20 cellular contexts compared by ENCODE assay signal in genomic region chr1:46618746-46619415, GRCh38. TPM values are rescaled to one million over a fixed set of nuclear protein-coding genes. Genes with fewer than 3 reads are reported as not detected.
"Had no signal": no experiment of that assay in that cellular context is flagged by ENCODE, and none has a peak within 500 bp of the region (broad histone marks: within the 10 kb centered on the region; RNA-seq: fewer than 3 reads in every experiment).

No MANE protein-coding gene starts in this region.

- H3K27ac Mint-ChIP-seq: nephron progenitor cell, WTC11 had no signal

- H3K9me3 Mint-ChIP-seq: activated T-cell treated with anti-CD3 and anti-CD28 coated beads, Interleukin-2, amount 50 U/mL, for 72 hours; nephron progenitor cell; WTC11 had no signal

- H3K4me3 ChIP-seq: colonic mucosa, gastrocnemius medialis, heart right ventricle, mucosa of descending colon, sigmoid colon, testis, upper lobe of right lung had no signal

- H3K9me3 ChIP-seq: colonic mucosa, gastrocnemius medialis, heart right ventricle, mucosa of descending colon, sigmoid colon, testis, upper lobe of right lung had no signal

- H3K27me3 ChIP-seq: colonic mucosa, gastrocnemius medialis, heart right ventricle, sigmoid colon, testis, upper lobe of right lung had no signal

- DNase-seq: activated naive CD4-positive, alpha-beta T cell; activated T-cell treated with anti-CD3 and anti-CD28 coated beads, Interleukin-2, amount 50 U/mL, for 72 hours; caudate nucleus; colonic mucosa; effector memory CD4-positive, alpha-beta T cell; gastrocnemius medialis; heart right ventricle; mucosa of descending colon; nephron progenitor cell; sigmoid colon; stimulated activated CD4-positive, alpha-beta T cell treated with anti-CD3 and anti-CD28 coated beads, Interleukin-2, amount 100 ng/mL, for 24 hours; stimulated activated naive CD8-positive, alpha-beta T cell treated with anti-CD3 and anti-CD28 coated beads, Interleukin-15, Interleukin-2, amounts not matched to agents 100 U/mL and 50 U/mL, for 24 hours; SW 1271; T1000; testis; upper lobe of right lung had no signal

- H3K4me3 Mint-ChIP-seq: activated T-cell treated with anti-CD3 and anti-CD28 coated beads, Interleukin-2, amount 50 U/mL, for 72 hours; WTC11 had no signal

- H3K27ac ChIP-seq: colonic mucosa, epithelial cell of prostate, gastrocnemius medialis, heart right ventricle, sigmoid colon, testis, upper lobe of right lung had no signal

- H3K36me3 Mint-ChIP-seq: WTC11 had no signal

- H3K36me3 ChIP-seq: colonic mucosa, gastrocnemius medialis, heart right ventricle, sigmoid colon, upper lobe of right lung had no signal

- ATAC-seq: activated T-cell treated with anti-CD3 and anti-CD28 coated beads, Interleukin-2, amount 50 U/mL, for 72 hours; gastrocnemius medialis; heart right ventricle; mucosa of descending colon; stimulated activated naive CD8-positive, alpha-beta T cell treated with anti-CD3 and anti-CD28 coated beads, Interleukin-15, Interleukin-2, amounts not matched to agents 100 U/mL and 50 U/mL, for 24 hours; upper lobe of right lung; WTC11 had no signal

RNA-seq across cellular contexts. Expression of gene TEX38, which starts 52.8 kb away (rescaled TPM):
- total RNA-seq: colonic mucosa, gastrocnemius medialis, heart right ventricle, mucosa of descending colon, osteocyte, pulmonary artery endothelial cell, sigmoid colon, upper lobe of right lung had no signal
- polyA plus RNA-seq: heart right ventricle had no signal
